8 cellular contexts compared by ENCODE assay signal in the genomic region with DNA sequence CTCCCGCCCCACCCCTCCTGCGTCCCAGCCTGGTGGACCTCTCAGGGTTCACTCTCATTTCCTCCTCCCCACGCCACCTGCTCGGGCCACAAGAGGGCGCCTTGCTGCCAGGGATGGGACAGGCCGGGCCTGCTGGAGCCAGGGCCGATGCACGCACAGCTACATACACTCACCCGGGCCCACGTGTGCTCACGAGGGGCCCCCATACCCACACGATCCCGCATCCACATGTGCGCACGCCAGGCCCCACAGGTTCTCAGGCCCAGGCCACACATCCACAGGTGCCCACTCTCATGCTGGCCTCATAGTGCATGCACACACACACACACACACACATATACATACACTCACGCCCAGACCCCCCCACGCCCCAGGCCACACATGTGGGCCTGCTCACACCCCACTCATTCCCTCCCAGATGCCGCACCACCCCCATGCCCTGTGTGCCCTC.
DNase-seq lines count a peak whose midpoint lies in the region; ATAC-seq and TF ChIP-seq lines count a peak whose summit lies in the region.

No MANE protein-coding gene starts in this region.

- H3K27me3 Mint-ChIP-seq in CD14-positive monocyte (ENCODE audit: low read depth in 3 of 3): peaks cover 2 to 3% (median 3%) of the 10 kb centered on the region in 3 donors
- H3K27me3 Mint-ChIP-seq in mesothelial cell of epicardium (ENCODE audit: low read depth): no peaks in the 10 kb centered on the region

- intact Hi-C loops in CD14-positive monocyte (cut with micrococcal nuclease): loop anchor here (2.0 to 10.0 kb wide), 4 partner anchors 95 to 297 kb away; a partner anchor contains a TSS

- peak overlapping the region in 1 of 7 donors; percentile 66 for H3K27ac Mint-ChIP-seq in CD14-positive monocyte
- no peak overlapping the region for H3K27ac Mint-ChIP-seq in mesothelial cell of epicardium

- peak; percentile 86 for ATAC-seq in HG03280 (IDR thresholded peaks at IDR 0.05; ENCODE audit: unreplicated experiment)

- DNase-seq in CD14-positive monocyte (ENCODE audit: low spot score) (peak; percentile 89), GM19238 (ENCODE audit: insufficient read length, low spot score) (peak; percentile 94), NCI-H774 (lab: John Stamatoyannopoulos, UW) (peak; percentile 16), mesothelial cell of epicardium (ENCODE audit: low spot score in 2 of 2, unreplicated experiment in 2 of 2) (peak; percentile 67 to 87)
- peak; percentile 61 to 76 for DNase-seq in activated CD8-positive, alpha-beta memory T cell treated with anti-CD3 and anti-CD28 coated beads for 1 hour (ENCODE audit: extremely low read depth in 1 of 2, low read depth in 1 of 2)
- peak; percentile 78 for DNase-seq in effector CD8-positive, alpha-beta T cell (lab: John Stamatoyannopoulos, UW)
- DNase-seq in stimulated activated CD8-positive, alpha-beta memory T cell treated with anti-CD3 and anti-CD28 coated beads, Interleukin-2, amount 100 ng/mL, for 1 hour (ENCODE audit: low read depth in 2 of 2): peak; percentile 70 to 75

- peaks cover 0 to 2% of the 10 kb centered on the region in 2 donors for H3K36me3 Mint-ChIP-seq in CD14-positive monocyte
- H3K36me3 Mint-ChIP-seq in mesothelial cell of epicardium: no peaks in the 10 kb centered on the region

- TF ChIP-seq CTCF in CD14-positive monocyte (IDR thresholded peaks at IDR 0.05): peak; percentile 83
- peak; percentile 80 for TF ChIP-seq CTCF in mesothelial cell of epicardium (IDR thresholded peaks at IDR 0.05; ENCODE audit: unreplicated experiment)

- H3K4me3 Mint-ChIP-seq in CD14-positive monocyte (no peak overlapping the region), mesothelial cell of epicardium (no peak overlapping the region)

- H3K4me1 Mint-ChIP-seq in CD14-positive monocyte: peaks cover 20% of the 10 kb centered on the region
- peaks cover 6% of the 10 kb centered on the region for H3K4me1 Mint-ChIP-seq in mesothelial cell of epicardium

- H3K9me3 Mint-ChIP-seq in CD14-positive monocyte (peaks cover 0 to 2% (median 0%) of the 10 kb centered on the region in 7 donors), mesothelial cell of epicardium (no peaks in the 10 kb centered on the region)

Comparison
In these comparisons a context has a peak if more than half of its experiments do, and no peak if none do; other contexts are left out.
1. Peak in every context shown above with its lines: DNase-seq and ATAC-seq.
2. DNase-seq: peak in every context shown above with its lines; median percentile 94 in GM19238; 89 in CD14-positive monocyte; 78 in effector CD8-positive, alpha-beta T cell; 77 in mesothelial cell of epicardium; 72 in stimulated activated CD8-positive, alpha-beta memory T cell treated with anti-CD3 and anti-CD28 coated beads, Interleukin-2, amount 100 ng/mL, for 1 hour; 68 in activated CD8-positive, alpha-beta memory T cell treated with anti-CD3 and anti-CD28 coated beads for 1 hour; 16 in NCI-H774.